Comparison of ENCODE assay signal across 7 cellular contexts in genomic region chr16:14733233-14733632, GRCh38. TPM values are rescaled to one million over a fixed set of nuclear protein-coding genes. Genes with fewer than 3 reads are reported as not detected.
"Had no signal": no experiment of that assay in that cellular context is flagged by ENCODE, and none has a peak within 500 bp of the region (broad histone marks: within the 10 kb centered on the region; RNA-seq: fewer than 3 reads in every experiment).

No MANE protein-coding gene starts in this region.

RNA-seq across cellular contexts. Expression of gene NPIPA2, which starts 9.1 kb away (rescaled TPM):
- total RNA-seq: HT1080 had no signal
- polyA plus RNA-seq: IgD-negative memory B cell had no signal

RNA-seq across cellular contexts. Expression of gene NPIPA3, which starts 30.0 kb away (rescaled TPM):
- total RNA-seq: M059J had no signal

RNA-seq across cellular contexts. Expression of gene PLA2G10, which starts 39.1 kb away (rescaled TPM):
- total RNA-seq: HT1080, K562, M059J, Right ventricle myocardium superior, RPMI7951, SJSA1 had no signal
- polyA plus RNA-seq: K562 had no signal
